ENCODE assay signal across 8 cellular contexts in genomic region chr3:167882057-167882667, GRCh38.
DNase-seq lines count a peak whose midpoint lies in the region; ATAC-seq and TF ChIP-seq lines count a peak whose summit lies in the region.

No MANE protein-coding gene starts in this region.

- no peak overlapping the region for H3K27ac Mint-ChIP-seq in type B pancreatic cell
- no peak overlapping the region for H3K27ac Mint-ChIP-seq in activated CD4-positive, alpha-beta memory T cell treated with anti-CD3 and anti-CD28 coated beads, Interleukin-2, amount 10 ng/mL, durations not matched to agents 7 days and 5 days

- no peaks in the 10 kb centered on the region for H3K9me3 ChIP-seq in ascending aorta

- peaks cover 4% of the 10 kb centered on the region for H3K27me3 Mint-ChIP-seq in type B pancreatic cell
- H3K27me3 Mint-ChIP-seq in activated CD4-positive, alpha-beta memory T cell treated with anti-CD3 and anti-CD28 coated beads, Interleukin-2, amount 10 ng/mL, durations not matched to agents 7 days and 5 days, result peaks cover 28% of the 10 kb centered on the region

- no peaks in the 10 kb centered on the region for H3K36me3 ChIP-seq in ascending aorta

- POLR2A ChIA-PET in activated CD4-positive, alpha-beta memory T cell treated with anti-CD3 and anti-CD28 coated beads, Interleukin-2, amount 10 ng/mL, durations not matched to agents 7 days and 5 days (lab: Charles Lee), result interaction anchor here (1.3 kb wide), 1 partner anchor 147 kb away, joined by 4 read pairs; the partner anchor contains the start of gene SERPINI1

- ATAC-seq in GM19043 (IDR thresholded peaks at IDR 0.05; ENCODE audit: low read depth, unreplicated experiment), result peak; percentile 83
- ATAC-seq in HG03175 (IDR thresholded peaks at IDR 0.05; ENCODE audit: unreplicated experiment), result peak; percentile 90

- H3K9me3 Mint-ChIP-seq in type B pancreatic cell, result no peaks in the 10 kb centered on the region
- no peaks in the 10 kb centered on the region for H3K9me3 Mint-ChIP-seq in activated CD4-positive, alpha-beta memory T cell treated with anti-CD3 and anti-CD28 coated beads, Interleukin-2, amount 10 ng/mL, durations not matched to agents 7 days and 5 days

- intact Hi-C loops in ascending aorta (cut with DNase I), result loop anchor here (1.0 to 10.0 kb wide), 3 partner anchors 44 to 187 kb away; partner anchors contain the start of genes PDCD10 and SERPINI1

- peaks cover 0 to under 1% of the 10 kb centered on the region in 2 donors for H3K4me1 ChIP-seq in ascending aorta

- no peak overlapping the region for H3K4me3 Mint-ChIP-seq in type B pancreatic cell
- no peak overlapping the region for H3K4me3 Mint-ChIP-seq in activated CD4-positive, alpha-beta memory T cell treated with anti-CD3 and anti-CD28 coated beads, Interleukin-2, amount 10 ng/mL, durations not matched to agents 7 days and 5 days

- H3K27me3 ChIP-seq in ascending aorta, result no peaks in the 10 kb centered on the region

- no peaks in the 10 kb centered on the region for H3K36me3 Mint-ChIP-seq in type B pancreatic cell
- no peaks in the 10 kb centered on the region for H3K36me3 Mint-ChIP-seq in activated CD4-positive, alpha-beta memory T cell treated with anti-CD3 and anti-CD28 coated beads, Interleukin-2, amount 10 ng/mL, durations not matched to agents 7 days and 5 days (ENCODE audit: low read depth)

- H3K27ac ChIP-seq in ascending aorta, result no peak overlapping the region

- H3K4me3 ChIP-seq in ascending aorta, result peak overlapping the region in 1 of 2 donors; percentile 26

- H3K4me1 Mint-ChIP-seq in type B pancreatic cell (ENCODE audit: unreplicated experiment), result peaks cover 10% of the 10 kb centered on the region
- H3K4me1 Mint-ChIP-seq in activated CD4-positive, alpha-beta memory T cell treated with anti-CD3 and anti-CD28 coated beads, Interleukin-2, amount 10 ng/mL, durations not matched to agents 7 days and 5 days, result peaks cover 2% of the 10 kb centered on the region

- TF ChIP-seq CTCF in ascending aorta (IDR thresholded peaks at IDR 0.05) (peak; percentile 41 to 79 (median 71)), type B pancreatic cell (conservative IDR thresholded peaks at IDR 0.05) (peak; percentile 87)

- CTCF ChIA-PET in activated CD4-positive, alpha-beta memory T cell treated with anti-CD3 and anti-CD28 coated beads, Interleukin-2, amount 10 ng/mL, durations not matched to agents 7 days and 5 days (lab: Charles Lee), result interaction anchor here (0.6 to 2.3 kb wide), 8 partner anchors 21 to 504 kb away, joined by 3 to 36 read pairs (median 3); partner anchors contain the start of gene ZBBX

- DNase-seq in COR-L47 (lab: John Stamatoyannopoulos, UW) (peak; percentile 72), NCI-H2227 (lab: John Stamatoyannopoulos, UW; ENCODE audit: unreplicated experiment) (peak; percentile 38), ascending aorta (ENCODE audit: low spot score in 2 of 2) (no peak), inferior parietal cortex (ENCODE audit: extremely low spot score) (peak; percentile 75), type B pancreatic cell (ENCODE audit: extremely low spot score, unreplicated experiment) (no peak)
- DNase-seq in activated CD4-positive, alpha-beta memory T cell treated with anti-CD3 and anti-CD28 coated beads, Interleukin-2, amount 10 ng/mL, durations not matched to agents 7 days and 5 days, result no peak

Comparison
In these comparisons a context has a peak if more than half of its experiments do, and no peak if none do; other contexts are left out.
1. DNase-seq: peak in COR-L47 (single experiment), NCI-H2227 (single experiment) and inferior parietal cortex (single experiment); none in ascending aorta (0 of 2), type B pancreatic cell (single experiment) and activated CD4-positive, alpha-beta memory T cell treated with anti-CD3 and anti-CD28 coated beads, Interleukin-2, amount 10 ng/mL, durations not matched to agents 7 days and 5 days (single experiment).